ENCODE assay signal across 1 cellular context in the genomic region with DNA sequence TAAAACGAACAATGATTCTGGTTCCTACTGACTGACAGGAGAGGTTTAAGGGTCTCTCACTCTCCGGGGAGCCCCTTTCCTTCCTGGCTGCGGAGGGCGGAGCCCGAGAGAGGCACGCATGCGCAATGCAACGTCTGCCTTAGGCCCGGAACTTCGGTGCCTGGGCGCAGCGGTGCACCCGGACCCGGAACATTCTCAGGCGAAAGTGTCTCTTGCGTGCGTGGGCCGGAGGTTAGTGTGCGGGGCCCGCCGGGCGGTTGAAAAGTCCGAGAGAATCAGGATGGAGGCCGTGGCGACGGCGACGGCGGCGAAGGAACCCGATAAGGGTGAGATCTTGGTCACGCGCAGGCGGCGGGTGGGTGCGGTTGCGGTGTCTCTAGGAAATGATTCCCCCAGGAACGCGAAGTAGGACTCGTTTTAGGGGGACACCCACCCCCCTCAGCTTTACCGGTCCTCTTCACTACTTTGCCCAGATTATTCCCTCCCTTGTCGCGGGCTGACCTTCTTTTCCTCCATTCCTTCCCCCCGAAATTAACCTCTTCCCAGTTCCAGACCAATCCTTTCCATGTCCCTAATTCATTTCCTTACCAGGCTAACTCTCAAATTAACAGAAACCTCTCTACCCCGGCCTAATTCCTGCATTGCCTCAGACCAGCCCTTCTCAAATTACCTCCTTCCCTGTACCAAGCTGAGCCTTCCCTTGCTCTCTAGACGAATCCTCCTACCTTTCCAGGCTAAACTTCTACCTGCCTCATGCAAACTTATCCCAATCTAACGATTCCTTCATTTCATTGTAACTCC.
TF ChIP-seq lines count a peak whose summit lies in the region.

A gene (plus strand): TSS at position 142 of the 801 bp plus-strand sequence. CDS start 139 bp downstream, at position 281.

TF ChIP-seq in HepG2, 621 proteins besides CTCF, POLR2A, EP300 and RAD21 (continued from another document and continues in another):
- no peak for TF ChIP-seq ZNF484 (CRISPR knock-in tag; IDR thresholded peaks at IDR 0.05; ENCODE audit: borderline replicate concordance, low read depth)
- peak; percentile 90 for TF ChIP-seq PHF20 (CRISPR knock-in tag; IDR thresholded peaks at IDR 0.05)
- TF ChIP-seq, protein P1, sequence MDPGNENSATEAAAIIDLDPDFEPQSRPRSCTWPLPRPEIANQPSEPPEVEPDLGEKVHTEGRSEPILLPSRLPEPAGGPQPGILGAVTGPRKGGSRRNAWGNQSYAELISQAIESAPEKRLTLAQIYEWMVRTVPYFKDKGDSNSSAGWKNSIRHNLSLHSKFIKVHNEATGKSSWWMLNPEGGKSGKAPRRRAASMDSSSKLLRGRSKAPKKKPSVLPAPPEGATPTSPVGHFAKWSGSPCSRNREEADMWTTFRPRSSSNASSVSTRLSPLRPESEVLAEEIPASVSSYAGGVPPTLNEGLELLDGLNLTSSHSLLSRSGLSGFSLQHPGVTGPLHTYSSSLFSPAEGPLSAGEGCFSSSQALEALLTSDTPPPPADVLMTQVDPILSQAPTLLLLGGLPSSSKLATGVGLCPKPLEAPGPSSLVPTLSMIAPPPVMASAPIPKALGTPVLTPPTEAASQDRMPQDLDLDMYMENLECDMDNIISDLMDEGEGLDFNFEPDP (CRISPR knock-in tag; conservative IDR thresholded peaks at IDR 0.05), result no peak
- TF ChIP-seq, protein P2, sequence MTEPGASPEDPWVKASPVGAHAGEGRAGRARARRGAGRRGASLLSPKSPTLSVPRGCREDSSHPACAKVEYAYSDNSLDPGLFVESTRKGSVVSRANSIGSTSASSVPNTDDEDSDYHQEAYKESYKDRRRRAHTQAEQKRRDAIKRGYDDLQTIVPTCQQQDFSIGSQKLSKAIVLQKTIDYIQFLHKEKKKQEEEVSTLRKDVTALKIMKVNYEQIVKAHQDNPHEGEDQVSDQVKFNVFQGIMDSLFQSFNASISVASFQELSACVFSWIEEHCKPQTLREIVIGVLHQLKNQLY (CRISPR knock-in tag; IDR thresholded peaks at IDR 0.05), result peak; percentile 41
- no peak for TF ChIP-seq ZNF20 (CRISPR knock-in tag; IDR thresholded peaks at IDR 0.05)
- TF ChIP-seq, protein P3, sequence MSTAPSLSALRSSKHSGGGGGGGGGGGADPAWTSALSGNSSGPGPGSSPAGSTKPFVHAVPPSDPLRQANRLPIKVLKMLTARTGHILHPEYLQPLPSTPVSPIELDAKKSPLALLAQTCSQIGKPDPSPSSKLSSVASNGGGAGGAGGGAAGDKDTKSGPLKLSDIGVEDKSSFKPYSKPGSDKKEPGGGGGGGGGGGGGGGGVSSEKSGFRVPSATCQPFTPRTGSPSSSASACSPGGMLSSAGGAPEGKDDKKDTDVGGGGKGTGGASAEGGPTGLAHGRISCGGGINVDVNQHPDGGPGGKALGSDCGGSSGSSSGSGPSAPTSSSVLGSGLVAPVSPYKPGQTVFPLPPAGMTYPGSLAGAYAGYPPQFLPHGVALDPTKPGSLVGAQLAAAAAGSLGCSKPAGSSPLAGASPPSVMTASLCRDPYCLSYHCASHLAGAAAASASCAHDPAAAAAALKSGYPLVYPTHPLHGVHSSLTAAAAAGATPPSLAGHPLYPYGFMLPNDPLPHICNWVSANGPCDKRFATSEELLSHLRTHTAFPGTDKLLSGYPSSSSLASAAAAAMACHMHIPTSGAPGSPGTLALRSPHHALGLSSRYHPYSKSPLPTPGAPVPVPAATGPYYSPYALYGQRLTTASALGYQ (CRISPR knock-in tag; IDR thresholded peaks at IDR 0.05), result no peak
- TF ChIP-seq ZNF614 (CRISPR knock-in tag; IDR thresholded peaks at IDR 0.05; ENCODE audit: borderline replicate concordance), result peak; percentile 54
- no peak for TF ChIP-seq ZNF761 (CRISPR knock-in tag; conservative IDR thresholded peaks at IDR 0.05)
- TF ChIP-seq, protein P4, sequence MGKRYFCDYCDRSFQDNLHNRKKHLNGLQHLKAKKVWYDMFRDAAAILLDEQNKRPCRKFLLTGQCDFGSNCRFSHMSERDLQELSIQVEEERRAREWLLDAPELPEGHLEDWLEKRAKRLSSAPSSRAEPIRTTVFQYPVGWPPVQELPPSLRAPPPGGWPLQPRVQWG (CRISPR knock-in tag; IDR thresholded peaks at IDR 0.05; ENCODE audit: borderline replicate concordance, low read depth), result no peak
- TF ChIP-seq ZNF766 (CRISPR knock-in tag; IDR thresholded peaks at IDR 0.05; ENCODE audit: borderline replicate concordance), result peak; percentile 80; the same call in 1 of the 2 replicates
- peak; percentile 99 for TF ChIP-seq KDM5A (IDR thresholded peaks at IDR 0.05; ENCODE audit: borderline replicate concordance, low read length)
- TF ChIP-seq HOXA5 (CRISPR knock-in tag; IDR thresholded peaks at IDR 0.05), result peak; percentile 84
- TF ChIP-seq SRY (CRISPR knock-in tag; IDR thresholded peaks at IDR 0.05), result peak; percentile 78; the same call in 1 of the 2 replicates
- TF ChIP-seq RBM39 (IDR thresholded peaks at IDR 0.05; ENCODE audit: low read depth, low read length, poor library complexity, severe bottlenecking), result peak; percentile 99
- TF ChIP-seq, protein P5, sequence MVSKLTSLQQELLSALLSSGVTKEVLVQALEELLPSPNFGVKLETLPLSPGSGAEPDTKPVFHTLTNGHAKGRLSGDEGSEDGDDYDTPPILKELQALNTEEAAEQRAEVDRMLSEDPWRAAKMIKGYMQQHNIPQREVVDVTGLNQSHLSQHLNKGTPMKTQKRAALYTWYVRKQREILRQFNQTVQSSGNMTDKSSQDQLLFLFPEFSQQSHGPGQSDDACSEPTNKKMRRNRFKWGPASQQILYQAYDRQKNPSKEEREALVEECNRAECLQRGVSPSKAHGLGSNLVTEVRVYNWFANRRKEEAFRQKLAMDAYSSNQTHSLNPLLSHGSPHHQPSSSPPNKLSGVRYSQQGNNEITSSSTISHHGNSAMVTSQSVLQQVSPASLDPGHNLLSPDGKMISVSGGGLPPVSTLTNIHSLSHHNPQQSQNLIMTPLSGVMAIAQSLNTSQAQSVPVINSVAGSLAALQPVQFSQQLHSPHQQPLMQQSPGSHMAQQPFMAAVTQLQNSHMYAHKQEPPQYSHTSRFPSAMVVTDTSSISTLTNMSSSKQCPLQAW (CRISPR knock-in tag; IDR thresholded peaks at IDR 0.05), result peak; percentile 52; the same call in 1 of the 2 replicates
- TF ChIP-seq ZNF615 (CRISPR knock-in tag; IDR thresholded peaks at IDR 0.05; ENCODE audit: borderline replicate concordance), result no peak
- TF ChIP-seq, protein P6, sequence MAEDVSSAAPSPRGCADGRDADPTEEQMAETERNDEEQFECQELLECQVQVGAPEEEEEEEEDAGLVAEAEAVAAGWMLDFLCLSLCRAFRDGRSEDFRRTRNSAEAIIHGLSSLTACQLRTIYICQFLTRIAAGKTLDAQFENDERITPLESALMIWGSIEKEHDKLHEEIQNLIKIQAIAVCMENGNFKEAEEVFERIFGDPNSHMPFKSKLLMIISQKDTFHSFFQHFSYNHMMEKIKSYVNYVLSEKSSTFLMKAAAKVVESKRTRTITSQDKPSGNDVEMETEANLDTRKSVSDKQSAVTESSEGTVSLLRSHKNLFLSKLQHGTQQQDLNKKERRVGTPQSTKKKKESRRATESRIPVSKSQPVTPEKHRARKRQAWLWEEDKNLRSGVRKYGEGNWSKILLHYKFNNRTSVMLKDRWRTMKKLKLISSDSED (CRISPR knock-in tag; IDR thresholded peaks at IDR 0.05), result 0 out of 2 replicates have a peak, but pooled peaks have one; percentile 60
- TF ChIP-seq, protein P7, sequence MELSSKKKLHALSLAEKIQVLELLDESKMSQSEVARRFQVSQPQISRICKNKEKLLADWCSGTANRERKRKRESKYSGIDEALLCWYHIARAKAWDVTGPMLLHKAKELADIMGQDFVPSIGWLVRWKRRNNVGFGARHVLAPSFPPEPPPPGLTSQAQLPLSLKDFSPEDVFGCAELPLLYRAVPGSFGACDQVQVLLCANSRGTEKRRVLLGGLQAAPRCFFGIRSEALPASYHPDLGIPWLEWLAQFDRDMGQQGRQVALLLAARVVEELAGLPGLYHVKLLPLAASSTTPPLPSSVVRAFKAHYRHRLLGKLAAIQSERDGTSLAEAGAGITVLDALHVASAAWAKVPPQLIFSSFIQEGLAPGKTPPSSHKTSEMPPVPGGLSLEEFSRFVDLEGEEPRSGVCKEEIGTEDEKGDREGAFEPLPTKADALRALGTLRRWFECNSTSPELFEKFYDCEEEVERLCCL (CRISPR knock-in tag; IDR thresholded peaks at IDR 0.05; ENCODE audit: borderline replicate concordance), result no peak
- 0 out of 2 replicates have a peak, but pooled peaks have one; percentile 48 for TF ChIP-seq NFE2L1 (CRISPR knock-in tag; IDR thresholded peaks at IDR 0.05; ENCODE audit: borderline replicate concordance)
- peak; percentile 37; the same call in 1 of the 2 replicates for TF ChIP-seq ZKSCAN1 (IDR thresholded peaks at IDR 0.05; ENCODE audit: low read length)
- no peak for TF ChIP-seq ZFP82 (CRISPR knock-in tag; IDR thresholded peaks at IDR 0.05; ENCODE audit: borderline replicate concordance)
- TF ChIP-seq ZFP37 (CRISPR knock-in tag; IDR thresholded peaks at IDR 0.05; ENCODE audit: borderline replicate concordance), result peak; percentile 81
- TF ChIP-seq, protein P8, sequence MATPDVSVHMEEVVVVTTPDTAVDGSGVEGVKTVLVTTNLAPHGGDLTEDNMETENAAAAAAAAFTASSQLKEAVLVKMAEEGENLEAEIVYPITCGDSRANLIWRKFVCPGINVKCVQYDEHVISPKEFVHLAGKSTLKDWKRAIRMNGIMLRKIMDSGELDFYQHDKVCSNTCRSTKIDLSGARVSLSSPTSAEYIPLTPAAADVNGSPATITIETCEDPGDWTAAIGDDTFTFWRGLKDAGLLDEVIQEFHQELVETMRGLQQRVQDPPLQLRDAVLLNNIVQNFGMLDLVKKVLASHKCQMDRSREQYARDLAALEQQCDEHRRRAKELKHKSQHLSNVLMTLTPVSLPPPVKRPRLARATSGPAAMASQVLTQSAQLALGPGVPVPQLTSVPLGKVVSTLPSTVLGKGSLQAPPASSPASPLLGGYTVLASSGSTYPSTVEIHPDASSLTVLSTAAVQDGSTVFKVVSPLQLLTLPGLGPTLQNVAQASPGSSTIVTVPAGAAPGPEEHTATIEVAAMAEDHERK (CRISPR knock-in tag; IDR thresholded peaks at IDR 0.05; ENCODE audit: low read depth), result no peak
- TF ChIP-seq ZEB1 (IDR thresholded peaks at IDR 0.05; ENCODE audit: insufficient replicate concordance, low read depth), result no peak
- TF ChIP-seq KDM5B (CRISPR knock-in tag; IDR thresholded peaks at IDR 0.05; ENCODE audit: borderline replicate concordance), result peak; percentile 87
- peak; percentile 88 for TF ChIP-seq RFXAP (CRISPR knock-in tag; IDR thresholded peaks at IDR 0.05; ENCODE audit: borderline replicate concordance)
- no peak for TF ChIP-seq ATM (IDR thresholded peaks at IDR 0.05; ENCODE audit: borderline replicate concordance)
- TF ChIP-seq, protein P9, sequence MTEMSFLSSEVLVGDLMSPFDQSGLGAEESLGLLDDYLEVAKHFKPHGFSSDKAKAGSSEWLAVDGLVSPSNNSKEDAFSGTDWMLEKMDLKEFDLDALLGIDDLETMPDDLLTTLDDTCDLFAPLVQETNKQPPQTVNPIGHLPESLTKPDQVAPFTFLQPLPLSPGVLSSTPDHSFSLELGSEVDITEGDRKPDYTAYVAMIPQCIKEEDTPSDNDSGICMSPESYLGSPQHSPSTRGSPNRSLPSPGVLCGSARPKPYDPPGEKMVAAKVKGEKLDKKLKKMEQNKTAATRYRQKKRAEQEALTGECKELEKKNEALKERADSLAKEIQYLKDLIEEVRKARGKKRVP (CRISPR knock-in tag; IDR thresholded peaks at IDR 0.05), result peak in 1 of 2 experiments; percentile 72; a peak in 1 of 4 replicates
- TF ChIP-seq, protein P10, sequence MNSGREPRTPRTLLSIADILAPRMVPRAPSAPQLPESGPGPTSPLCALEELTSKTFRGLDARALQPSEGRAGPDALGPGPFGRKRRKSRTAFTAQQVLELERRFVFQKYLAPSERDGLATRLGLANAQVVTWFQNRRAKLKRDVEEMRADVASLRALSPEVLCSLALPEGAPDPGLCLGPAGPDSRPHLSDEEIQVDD (CRISPR knock-in tag; IDR thresholded peaks at IDR 0.05; ENCODE audit: borderline replicate concordance), result no peak
- peak; percentile 75; the same call in 1 of the 2 replicates for TF ChIP-seq KDM3A (CRISPR knock-in tag; IDR thresholded peaks at IDR 0.05; ENCODE audit: low read depth)
- no peak for TF ChIP-seq NR1H2 (CRISPR knock-in tag; IDR thresholded peaks at IDR 0.05; ENCODE audit: borderline replicate concordance, low read depth)
- peak; percentile 65 for TF ChIP-seq GABPA (IDR thresholded peaks at IDR 0.05; ENCODE audit: low read depth, low read length)
- peak; percentile 90 for TF ChIP-seq GABPA (CRISPR knock-in tag; IDR thresholded peaks at IDR 0.05; ENCODE audit: low read depth)
- TF ChIP-seq PITX1 (CRISPR knock-in tag; IDR thresholded peaks at IDR 0.05), result peak; percentile 73
- TF ChIP-seq NFE2 (CRISPR knock-in tag; IDR thresholded peaks at IDR 0.05), result no peak
- TF ChIP-seq CBFB (CRISPR knock-in tag; IDR thresholded peaks at IDR 0.05), result 0 out of 2 replicates have a peak, but pooled peaks have one; percentile 64
- no peak; the same call in 1 of the 2 replicates for TF ChIP-seq ZNF567 (CRISPR knock-in tag; IDR thresholded peaks at IDR 0.05; ENCODE audit: borderline replicate concordance)
- TF ChIP-seq CENPT (CRISPR knock-in tag; IDR thresholded peaks at IDR 0.05; ENCODE audit: low read depth), result no peak
- TF ChIP-seq, protein P11, sequence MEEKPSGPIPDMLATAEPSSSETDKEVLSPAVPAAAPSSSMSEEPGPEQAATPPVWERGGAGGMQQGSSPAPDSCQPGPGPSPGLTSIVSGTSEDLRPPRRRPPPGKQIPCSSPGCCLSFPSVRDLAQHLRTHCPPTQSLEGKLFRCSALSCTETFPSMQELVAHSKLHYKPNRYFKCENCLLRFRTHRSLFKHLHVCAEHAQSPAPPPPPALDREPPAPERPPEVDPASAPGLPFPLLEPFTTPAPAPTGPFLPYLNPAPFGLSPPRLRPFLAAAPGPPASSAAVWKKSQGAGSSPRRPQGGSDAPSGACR (CRISPR knock-in tag; IDR thresholded peaks at IDR 0.05), result peak; percentile 77
- TF ChIP-seq, protein P12, sequence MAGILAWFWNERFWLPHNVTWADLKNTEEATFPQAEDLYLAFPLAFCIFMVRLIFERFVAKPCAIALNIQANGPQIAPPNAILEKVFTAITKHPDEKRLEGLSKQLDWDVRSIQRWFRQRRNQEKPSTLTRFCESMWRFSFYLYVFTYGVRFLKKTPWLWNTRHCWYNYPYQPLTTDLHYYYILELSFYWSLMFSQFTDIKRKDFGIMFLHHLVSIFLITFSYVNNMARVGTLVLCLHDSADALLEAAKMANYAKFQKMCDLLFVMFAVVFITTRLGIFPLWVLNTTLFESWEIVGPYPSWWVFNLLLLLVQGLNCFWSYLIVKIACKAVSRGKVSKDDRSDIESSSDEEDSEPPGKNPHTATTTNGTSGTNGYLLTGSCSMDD (CRISPR knock-in tag; IDR thresholded peaks at IDR 0.05), result peak; percentile 79; the same call in 1 of the 2 replicates
- TF ChIP-seq, protein P13, sequence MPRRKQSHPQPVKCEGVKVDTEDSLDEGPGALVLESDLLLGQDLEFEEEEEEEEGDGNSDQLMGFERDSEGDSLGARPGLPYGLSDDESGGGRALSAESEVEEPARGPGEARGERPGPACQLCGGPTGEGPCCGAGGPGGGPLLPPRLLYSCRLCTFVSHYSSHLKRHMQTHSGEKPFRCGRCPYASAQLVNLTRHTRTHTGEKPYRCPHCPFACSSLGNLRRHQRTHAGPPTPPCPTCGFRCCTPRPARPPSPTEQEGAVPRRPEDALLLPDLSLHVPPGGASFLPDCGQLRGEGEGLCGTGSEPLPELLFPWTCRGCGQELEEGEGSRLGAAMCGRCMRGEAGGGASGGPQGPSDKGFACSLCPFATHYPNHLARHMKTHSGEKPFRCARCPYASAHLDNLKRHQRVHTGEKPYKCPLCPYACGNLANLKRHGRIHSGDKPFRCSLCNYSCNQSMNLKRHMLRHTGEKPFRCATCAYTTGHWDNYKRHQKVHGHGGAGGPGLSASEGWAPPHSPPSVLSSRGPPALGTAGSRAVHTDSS (CRISPR knock-in tag; conservative IDR thresholded peaks at IDR 0.05), result 0 out of 2 replicates have a peak, but pooled peaks have one; percentile 71
